Comparison of ENCODE assay signal across 8 cellular contexts in genomic region chr11:116835042-116835772, GRCh38. TPM values are rescaled to one million over a fixed set of nuclear protein-coding genes. Genes with fewer than 3 reads are reported as not detected.
DNase-seq lines count a peak whose midpoint lies in the region; ATAC-seq and TF ChIP-seq lines count a peak whose summit lies in the region.

No MANE protein-coding gene starts in this region.

- no peaks in the 10 kb centered on the region for H3K9me2 ChIP-seq in HCT116 (ENCODE audit: insufficient read depth)

- RAD21 ChIA-PET in HCT116 (lab: Charles Lee; ENCODE audit: low non-redundant PET in 1 of 2, low total read pairs in 2 of 2, uncharacterized antibody in 2 of 2, unreplicated experiment in 2 of 2): interaction anchor here (0.9 to 1.6 kb wide), 8 partner anchors 42 to 392 kb away, joined by 3 to 14 read pairs (median 4); partner anchors contain the start of gene APOA5 (in 2 of the 2)

- H3K27me3 ChIP-seq in DND-41 (ENCODE audit: insufficient read depth, low read length, poor library complexity) (no peaks in the 10 kb centered on the region), HCT116 (ENCODE audit: insufficient read depth, low read length) (no peaks in the 10 kb centered on the region), heart right ventricle (no peaks in the 10 kb centered on the region)

- peak overlapping the region; percentile 77 for H3K9ac ChIP-seq in DND-41 (ENCODE audit: low read depth, low read length)
- H3K9ac ChIP-seq in HCT116 (ENCODE audit: low read length): peak overlapping the region; percentile 52

- DNase-seq in DND-41 (peak; percentile 48), HCT116 (ENCODE audit: low read depth, low spot score) (no peak), T-helper 17 cell (no peak), heart right ventricle (no peak), skeletal muscle cell (ENCODE audit: low read depth) (no peak), Ammon's horn (ENCODE audit: low spot score) (no peak), NCI-H2171 treated with DMSO at 0.1 percent for 48 hours (lab: John Stamatoyannopoulos, UW) (no peak)

- POLR2A ChIA-PET in HCT116 (lab: Charles Lee): interaction anchor here (1.2 kb wide), 1 partner anchor 44 kb away, joined by 9 read pairs; the partner anchor contains the start of gene APOA5

- peak overlapping the region; percentile 87 for H3K27ac ChIP-seq in DND-41 (ENCODE audit: low read length)
- peak overlapping the region; percentile 40; the same call in 1 of the 2 replicates for H3K27ac ChIP-seq in HCT116 (ENCODE audit: low read depth, low read length)
- H3K27ac ChIP-seq in heart right ventricle: peak overlapping the region; percentile 36 to 88 (median 83)

- ATAC-seq in DND-41 (ENCODE audit: insufficient read depth, low read depth) (peak; percentile 30), HCT116 (no peak), T-helper 17 cell (peak; percentile 3), heart right ventricle (peak in 6 of 8 donors; percentile 45 to 82 (median 70)), GM21367 (IDR thresholded peaks at IDR 0.05; ENCODE audit: unreplicated experiment) (no peak)

- H3K4me1 ChIP-seq in DND-41 (ENCODE audit: insufficient read depth, low read length) (peaks cover 21% of the 10 kb centered on the region), HCT116 (ENCODE audit: control insufficient read depth in 1 of 2, insufficient read depth in 2 of 2, low read length in 2 of 2) (peaks cover 8 to 15% of the 10 kb centered on the region in 2 experiments), heart right ventricle (peaks cover 11 to 57% (median 35%) of the 10 kb centered on the region in 9 donors)

- no peaks in the 10 kb centered on the region for H3K9me3 ChIP-seq in DND-41 (ENCODE audit: insufficient read depth, low read length, severe bottlenecking)
- H3K9me3 ChIP-seq in HCT116 (ENCODE audit: control insufficient read depth in 1 of 2, insufficient read depth in 1 of 2, low read depth in 1 of 2, low read length in 2 of 2): no peaks in the 10 kb centered on the region
- no peaks in the 10 kb centered on the region for H3K9me3 ChIP-seq in T-helper 17 cell (ENCODE audit: control insufficient read depth, low read length, poor library complexity, severe bottlenecking)
- no peaks in the 10 kb centered on the region for H3K9me3 ChIP-seq in heart right ventricle

- intact Hi-C loops in HCT116 (cut with micrococcal nuclease): no loop called here
- intact Hi-C loops in heart right ventricle (cut with DNase I): loop anchor here in 8 of 10 donors (1.0 to 5.0 kb wide), 5 partner anchors 37 to 44 kb away; partner anchors contain the start of gene APOA5 (in 6 of the 8)

- no peak for TF ChIP-seq POLR2A in HCT116 (IDR thresholded peaks at IDR 0.05; ENCODE audit: borderline replicate concordance, extremely low read depth, insufficient read depth, insufficient read length)

- CTCF ChIA-PET in HCT116 (lab: Charles Lee): interaction anchor here (0.8 to 2.9 kb wide), 14 partner anchors 10 to 392 kb away, joined by 3 to 58 read pairs (median 4); partner anchors contain the start of genes APOA5 and ZPR1

- H3K4me2 ChIP-seq in DND-41 (ENCODE audit: insufficient read depth, low read length) (peak overlapping the region; percentile 87), HCT116 (ENCODE audit: low read length) (peak overlapping the region; percentile 75)

- peak overlapping the region; percentile 74 for H3K27ac Mint-ChIP-seq in T-helper 17 cell

- no peaks in the 10 kb centered on the region for H3K79me2 ChIP-seq in DND-41 (ENCODE audit: insufficient read depth, low read length)
- H3K79me2 ChIP-seq in HCT116 (ENCODE audit: insufficient read depth, low read length): no peaks in the 10 kb centered on the region

- BruUV-seq in HCT116 (replicated peaks; lab: Mats Ljungman, UMichigan): no TSS peak

- H3K4me3 ChIP-seq in DND-41 (ENCODE audit: low read depth in 1 of 2, low read length in 2 of 2) (peak overlapping the region; percentile 13 to 69), HCT116 (replicated peaks in 1 of 2; ENCODE audit: low read depth in 1 of 2, low read length in 2 of 2) (peak overlapping the region; percentile 26 to 42; a peak in 3 of 4 replicates), heart right ventricle (peak overlapping the region in 8 of 10 donors; percentile 3 to 57 (median 48)), skeletal muscle cell (ENCODE audit: low read depth, low read length) (peak overlapping the region; percentile 32)

- peak overlapping the region; percentile 80 for H3K4me3 Mint-ChIP-seq in T-helper 17 cell

- TF ChIP-seq CTCF in DND-41 (IDR thresholded peaks at IDR 0.05; ENCODE audit: borderline replicate concordance, extremely low read depth, low read length, poor library complexity, severe bottlenecking) (no peak), HCT116 (IDR thresholded peaks at IDR 0.05 in 2 of 3, conservative IDR thresholded peaks at IDR 0.05 in 1 of 3; ENCODE audit: borderline replicate concordance in 1 of 3, insufficient read depth in 1 of 3, low read depth in 2 of 3, low read length in 2 of 3) (no peak), heart right ventricle (IDR thresholded peaks at IDR 0.05) (no peak)

- no peaks in the 10 kb centered on the region for H3K36me3 Mint-ChIP-seq in T-helper 17 cell (ENCODE audit: low read depth)

- no peaks in the 10 kb centered on the region for H3K27me3 Mint-ChIP-seq in T-helper 17 cell

- H2AFZ ChIP-seq in DND-41 (ENCODE audit: low read depth, low read length) (peak overlapping the region; percentile 90), HCT116 (ENCODE audit: low read depth, low read length, poor library complexity, severe bottlenecking) (peak overlapping the region; percentile 77)

- 39 to 45% methylated on average over 28 of the region's 28 CpGs for WGBS in heart right ventricle, 2 donors

- H3K4me1 Mint-ChIP-seq in T-helper 17 cell: peaks cover 8% of the 10 kb centered on the region

- H3K36me3 ChIP-seq in DND-41 (ENCODE audit: insufficient read depth, low read length) (no peaks in the 10 kb centered on the region), HCT116 (ENCODE audit: control insufficient read depth in 1 of 2, insufficient read depth in 2 of 2, low read length in 2 of 2) (no peaks in the 10 kb centered on the region), heart right ventricle (no peaks in the 10 kb centered on the region)

- TF ChIP-seq RAD21 in HCT116 (IDR thresholded peaks at IDR 0.05; ENCODE audit: low read depth): no peak

- H4K20me1 ChIP-seq in DND-41 (ENCODE audit: insufficient read depth, low read length) (no peaks in the 10 kb centered on the region), HCT116 (ENCODE audit: insufficient read depth) (no peaks in the 10 kb centered on the region)

TF ChIP-seq in HCT116, 20 proteins besides CTCF, POLR2A, EP300 and RAD21:
- no peak for TF ChIP-seq REST (IDR thresholded peaks at IDR 0.05; ENCODE audit: low read depth)
- TF ChIP-seq CBX3 (IDR thresholded peaks at IDR 0.05; ENCODE audit: low read depth): no peak
- TF ChIP-seq ZFX (IDR thresholded peaks at IDR 0.05): no peak
- no peak for TF ChIP-seq SRF (IDR thresholded peaks at IDR 0.05; ENCODE audit: low read depth)
- TF ChIP-seq TCF7L2 (IDR thresholded peaks at IDR 0.05; ENCODE audit: borderline replicate concordance, extremely low read depth, insufficient read depth, insufficient read length): no peak
- TF ChIP-seq EZH2 (IDR thresholded peaks at IDR 0.05): no peak
- TF ChIP-seq ZNF274 (IDR thresholded peaks at IDR 0.05; ENCODE audit: low read depth, low read length): no peak

RNA-seq across cellular contexts. Expression of gene APOA1, which starts 2.2 kb away (rescaled TPM):
- total RNA-seq in HCT116 (2021; ENCODE audit: unreplicated experiment): 2.0 TPM
- 0.09 and 0.41 TPM in 2 replicates for polyA plus RNA-seq in HCT116 (2012)
- total RNA-seq in T-helper 17 cell: 1 to 10 TPM in 1 of 2 donors, not detected in 1; 1.2 TPM
- 100 to 1,000 TPM in 2 of 10 donors, 10 to 100 TPM in 7, 1 to 10 TPM in 1; 3.8 to 178 (median 69.1) TPM for total RNA-seq in heart right ventricle
- 100 to 1,000 TPM in 1 of 2 donors, 10 to 100 TPM in 1; 71.5 to 398 TPM for polyA plus RNA-seq in heart right ventricle

RNA-seq across cellular contexts. Expression of gene APOC3, which starts 5.5 kb away (rescaled TPM):
- total RNA-seq in HCT116 (2021; ENCODE audit: unreplicated experiment) (3.5 TPM), T-helper 17 cell (not detected), heart right ventricle (under 1 TPM in 1 of 10 donors, not detected in 9; 0.64 TPM)
- not detected in 2 replicates for polyA plus RNA-seq in HCT116 (2012)
- under 1 TPM in 1 of 2 donors, not detected in 1; 0.12 TPM for polyA plus RNA-seq in heart right ventricle

RNA-seq across cellular contexts. Expression of gene APOA4, which starts 12.1 kb away (rescaled TPM):
- not detected for total RNA-seq in HCT116 (2021; ENCODE audit: unreplicated experiment)
- polyA plus RNA-seq in HCT116 (2012): not detected in 2 replicates
- not detected for total RNA-seq in T-helper 17 cell
- total RNA-seq in heart right ventricle: under 1 TPM in 2 of 10 donors, not detected in 8; 0.26 to 0.28 TPM
- polyA plus RNA-seq in heart right ventricle: under 1 TPM in 1 of 2 donors, not detected in 1; 0.75 TPM

RNA-seq across cellular contexts. Expression of gene APOA5, which starts 43.5 kb away (rescaled TPM):
- total RNA-seq in HCT116 (2021; ENCODE audit: unreplicated experiment) (0.12 TPM), T-helper 17 cell (not detected), heart right ventricle (not detected)
- polyA plus RNA-seq in HCT116 (2012): not detected in 2 replicates
- not detected for polyA plus RNA-seq in heart right ventricle

RNA-seq across cellular contexts. Expression of gene ZPR1, which starts 47.4 kb away (rescaled TPM):
- total RNA-seq in HCT116 (2021; ENCODE audit: unreplicated experiment): 56.3 TPM
- polyA plus RNA-seq in HCT116 (2012): 42.4 and 50.7 TPM in 2 replicates
- total RNA-seq in T-helper 17 cell: 100 to 1,000 TPM in 1 of 2 donors, 10 to 100 TPM in 1; 87.1 to 107 TPM
- total RNA-seq in heart right ventricle: 10 to 100 TPM; 17.3 to 32.9 (median 22.6) TPM
- polyA plus RNA-seq in heart right ventricle: 10 to 100 TPM in 1 of 2 donors, 1 to 10 TPM in 1; 5.5 to 44.7 TPM

Comparison
In these comparisons a context has a peak if more than half of its experiments do, and no peak if none do; other contexts are left out.
1. ATAC-seq: peak in DND-41 (single experiment), T-helper 17 cell (single experiment) and heart right ventricle (6 of 8); none in HCT116 (single experiment) and GM21367 (single experiment).
2. Peak in every context shown above with its lines, with median percentiles within 50 percentile points of each other: H3K27ac ChIP-seq and H3K4me3 ChIP-seq.